31 cellular contexts compared by ENCODE assay signal in the genomic region with DNA sequence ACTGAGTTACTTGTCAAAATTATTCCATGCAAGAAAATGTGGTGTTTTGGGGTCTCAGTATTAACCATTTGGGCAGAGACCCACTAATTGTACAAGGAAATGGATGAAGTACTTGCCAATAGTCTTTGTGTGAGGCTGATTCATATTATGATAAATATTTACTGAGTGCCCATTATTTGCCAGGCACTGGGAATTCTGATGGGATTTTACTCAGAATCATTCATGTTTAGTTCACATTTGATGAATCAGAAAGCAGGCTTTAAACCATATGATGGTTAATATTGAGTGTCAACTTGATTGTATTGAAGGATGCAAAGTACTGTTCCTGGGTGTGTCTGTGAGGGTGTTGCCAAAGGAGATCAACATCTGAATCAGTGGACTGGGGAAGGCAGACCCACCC.
DNase-seq lines count a peak whose midpoint lies in the region; ATAC-seq, FAIRE-seq and TF ChIP-seq lines count a peak whose summit lies in the region.
"Had no signal": no experiment of that assay in that cellular context is flagged by ENCODE, and none has a peak within 500 bp of the region (broad histone marks: within the 10 kb centered on the region; RNA-seq: fewer than 3 reads in every experiment).

No MANE protein-coding gene starts in this region.

- CTCF ChIA-PET in PC-3 (lab: Charles Lee), result no interaction called here
- CTCF ChIA-PET in H1 (lab: Charles Lee; ENCODE audit: partially characterized antibody), result no interaction called here

- H2BK12ac ChIP-seq in H1 (ENCODE audit: low read depth, low read length), result no peak overlapping the region

- no peak overlapping the region for H4K8ac ChIP-seq in H1 (ENCODE audit: extremely low read depth, insufficient read depth, low read length)

- no peaks in the 10 kb centered on the region for H3K79me1 ChIP-seq in H1 (ENCODE audit: low read depth, low read length)

- no peak overlapping the region for H3K9ac ChIP-seq in PC-3 (ENCODE audit: low read length)
- H3K9ac ChIP-seq in H1 (replicated peaks in 1 of 4; ENCODE audit: extremely low read depth in 1 of 4, low read depth in 3 of 4, low read length in 3 of 4), result no peak overlapping the region
- H3K9ac ChIP-seq: BLaER1; BLaER1 treated with 17β-estradiol and CSF1 and Interleukin-3, amounts not matched to agents 10 nM and 100 nM had no signal

- H3K56ac ChIP-seq in H1 (replicated peaks; ENCODE audit: insufficient read length, low read depth, low read length), result no peak overlapping the region

- no peaks in the 10 kb centered on the region for H3K9me2 ChIP-seq in PC-3 (replicated peaks; ENCODE audit: low read length)

- TF ChIP-seq CTCF in PC-3 (conservative IDR thresholded peaks at IDR 0.05; ENCODE audit: low read depth, low read length), result no peak
- no peak for TF ChIP-seq CTCF in H1 (IDR thresholded peaks at IDR 0.05; ENCODE audit: control extremely low read depth in 1 of 3, insufficient read depth in 1 of 3, low read depth in 1 of 3, low read length in 3 of 3)

- no peak overlapping the region for H2BK20ac ChIP-seq in H1 (ENCODE audit: low read length)

- no TSS peak for BruUV-seq in PC-3 (replicated peaks; lab: Mats Ljungman, UMichigan)

- H3K36me3 ChIP-seq in PC-3 (ENCODE audit: low read depth, low read length) (no peaks in the 10 kb centered on the region), H1 (ENCODE audit: control insufficient read depth in 2 of 4, insufficient read depth in 4 of 4, low read length in 3 of 4) (no peaks in the 10 kb centered on the region)
- H3K36me3 ChIP-seq: BE2C; BLaER1; BLaER1 treated with 17β-estradiol and CSF1 and Interleukin-3, amounts not matched to agents 10 nM and 100 nM had no signal

- no peak overlapping the region for H2AFZ ChIP-seq in PC-3 (ENCODE audit: low read length)
- H2AFZ ChIP-seq in H1 (ENCODE audit: low read length), result peak overlapping the region; percentile 72

- H3K4me1 ChIP-seq in PC-3 (ENCODE audit: insufficient read depth, low read length), result peaks cover 25% of the 10 kb centered on the region
- no peaks in the 10 kb centered on the region for H3K4me1 ChIP-seq in H1 (replicated peaks in 1 of 4; ENCODE audit: control insufficient read depth in 3 of 4, insufficient read depth in 4 of 4, low read length in 3 of 4)
- H3K4me1 ChIP-seq: BE2C; BLaER1; BLaER1 treated with 17β-estradiol and CSF1 and Interleukin-3, amounts not matched to agents 10 nM and 100 nM; Caco-2 had no signal

- H3K4me2 ChIP-seq in PC-3 (ENCODE audit: low read length) (no peak overlapping the region), H1 (ENCODE audit: insufficient read depth in 1 of 2, low read depth in 2 of 2, low read length in 2 of 2) (no peak overlapping the region)
- H3K4me2 ChIP-seq: A549; BLaER1; BLaER1 treated with 17β-estradiol and CSF1 and Interleukin-3, amounts not matched to agents 10 nM and 100 nM had no signal

- H3K23me2 ChIP-seq in H1 (ENCODE audit: low read depth, low read length), result no peaks in the 10 kb centered on the region

- no peak for TF ChIP-seq EP300 in H1 (IDR thresholded peaks at IDR 0.05; ENCODE audit: borderline replicate concordance in 1 of 2, low read depth in 2 of 2, low read length in 2 of 2)

- H4K5ac ChIP-seq in H1 (ENCODE audit: insufficient read length, low read depth, low read length), result no peak overlapping the region

- H3K27ac ChIP-seq in PC-3 (ENCODE audit: low read length) (peak overlapping the region; percentile 66), H1 (ENCODE audit: low read depth, low read length) (no peak overlapping the region)
- H3K27ac ChIP-seq: 22Rv1; A549; BLaER1; BLaER1 treated with 17β-estradiol and CSF1 and Interleukin-3, amounts not matched to agents 10 nM and 100 nM; C4-2B had no signal

- no peak overlapping the region for H4K91ac ChIP-seq in H1 (replicated peaks; ENCODE audit: insufficient read length, low read length)

- H3K9me3 ChIP-seq in PC-3 (ENCODE audit: low read length) (no peaks in the 10 kb centered on the region), H1 (ENCODE audit: insufficient read depth in 2 of 2, low read depth in 1 of 2, low read length in 1 of 2) (0 out of 4 replicates have a peak, but pooled peaks cover 0 to 2% of the 10 kb centered on the region in 2 experiments)
- H3K9me3 ChIP-seq: A549, BE2C, Caco-2 had no signal

- H3K79me2 ChIP-seq in PC-3 (ENCODE audit: low read length) (no peaks in the 10 kb centered on the region), H1 (ENCODE audit: control insufficient read depth in 1 of 2, insufficient read depth in 2 of 2, low read length in 2 of 2) (no peaks in the 10 kb centered on the region)

- no peak overlapping the region for H3K23ac ChIP-seq in H1 (ENCODE audit: insufficient read length)

- no peak overlapping the region for H2BK5ac ChIP-seq in H1 (ENCODE audit: low read depth, low read length)

- intact Hi-C loops in PC-3 (cut with micrococcal nuclease), result loop anchor here (5.0 kb wide), 1 partner anchor 61 kb away; no protein-coding TSS in a partner anchor

- no peak overlapping the region for H3K4ac ChIP-seq in H1 (replicated peaks; ENCODE audit: insufficient read length, low read depth, low read length)

- no peaks in the 10 kb centered on the region for H3F3A ChIP-seq in PC-3 (ENCODE audit: low read length, unreplicated experiment)

- no peak for TF ChIP-seq RAD21 in H1 (IDR thresholded peaks at IDR 0.05 in 1 of 2, conservative IDR thresholded peaks at IDR 0.05 in 1 of 2; ENCODE audit: low read depth in 2 of 2, low read length in 2 of 2)

- H2BK120ac ChIP-seq in H1 (replicated peaks; ENCODE audit: low read depth, low read length), result no peak overlapping the region

- POLR2A ChIA-PET in PC-3 (lab: Charles Lee; ENCODE audit: unreplicated experiment) (no interaction called here), H1 (lab: Charles Lee; ENCODE audit: partially characterized antibody) (no interaction called here)

- H3K14ac ChIP-seq in H1 (ENCODE audit: insufficient read length), result no peak overlapping the region

- H2BK15ac ChIP-seq in H1 (ENCODE audit: low read length), result no peak overlapping the region

- peak; percentile 65 for ATAC-seq in PC-3
- ATAC-seq in GM18868 (IDR thresholded peaks at IDR 0.05; ENCODE audit: unreplicated experiment), result no peak
- ATAC-seq: A549; CD8-positive, alpha-beta T cell had no signal

- H3K18ac ChIP-seq in H1 (ENCODE audit: extremely low read depth, low read length), result no peak overlapping the region

- no peak for FAIRE-seq in H1 (lab: Jason Lieb, UNC)
- FAIRE-seq: A204.1, A549, D721Med had no signal

- no peak overlapping the region for H2AK5ac ChIP-seq in H1 (ENCODE audit: low read depth, low read length)

- peak; percentile 52 for DNase-seq in PC-3
- DNase-seq in H1 (ENCODE audit: low read depth in 1 of 2, low spot score in 2 of 2), result no peak
- DNase-seq in NCI-H748 treated with DMSO at 0.1 percent for 48 hours (lab: John Stamatoyannopoulos, UW), result no peak
- DNase-seq: 8988T; ACHN; AML-193; BE2C; C1 segment of cervical spinal cord; Caco-2; Calu3; CD4-positive, alpha-beta memory T cell; CD4-positive, alpha-beta T cell; CD4-positive, CD25-positive, alpha-beta regulatory T cell; CD8-positive, alpha-beta memory T cell; CD8-positive, alpha-beta T cell; COR-L47; DMS 273 treated with DMSO at 0.1 percent for 48 hours; DMS153; DMS53; DMS79; DMS79 treated with DMSO at 0.1 percent for 48 hours; DND-41; EL had no signal

- no peak for TF ChIP-seq POLR2A in H1 (IDR thresholded peaks at IDR 0.05; ENCODE audit: control extremely low read depth in 1 of 2, low read depth in 2 of 2, low read length in 2 of 2)

- no peaks in the 10 kb centered on the region for H4K20me1 ChIP-seq in PC-3 (ENCODE audit: low read length)
- no peaks in the 10 kb centered on the region for H4K20me1 ChIP-seq in H1 (replicated peaks in 1 of 2; ENCODE audit: control insufficient read depth in 1 of 2, insufficient read depth in 2 of 2, low read length in 2 of 2)
- H4K20me1 ChIP-seq: BLaER1; BLaER1 treated with 17β-estradiol and CSF1 and Interleukin-3, amounts not matched to agents 10 nM and 100 nM had no signal

- H3K4me3 ChIP-seq in PC-3 (ENCODE audit: low read length) (no peak overlapping the region), H1 (ENCODE audit: extremely low read depth in 1 of 4, insufficient read depth in 2 of 4, low read depth in 3 of 4, low read length in 4 of 4) (no peak overlapping the region)
- H3K4me3 ChIP-seq: A549; BLaER1; BLaER1 treated with 17β-estradiol and CSF1 and Interleukin-3, amounts not matched to agents 10 nM and 100 nM had no signal

- H3K27me3 ChIP-seq in PC-3 (ENCODE audit: low read length) (no peaks in the 10 kb centered on the region), H1 (replicated peaks in 1 of 4; ENCODE audit: control insufficient read depth in 3 of 4, extremely low read depth in 1 of 4, insufficient read depth in 3 of 4, low read length in 3 of 4) (no peaks in the 10 kb centered on the region; a peak in 1 of 7 replicates)
- H3K27me3 ChIP-seq: BLaER1; BLaER1 treated with 17β-estradiol and CSF1 and Interleukin-3, amounts not matched to agents 10 nM and 100 nM had no signal

TF ChIP-seq in H1, 55 proteins besides CTCF, POLR2A, EP300 and RAD21:
- no peak for TF ChIP-seq EGR1 (IDR thresholded peaks at IDR 0.05; ENCODE audit: borderline replicate concordance, low read depth, low read length)
- TF ChIP-seq, protein P1, sequence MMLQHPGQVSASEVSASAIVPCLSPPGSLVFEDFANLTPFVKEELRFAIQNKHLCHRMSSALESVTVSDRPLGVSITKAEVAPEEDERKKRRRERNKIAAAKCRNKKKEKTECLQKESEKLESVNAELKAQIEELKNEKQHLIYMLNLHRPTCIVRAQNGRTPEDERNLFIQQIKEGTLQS (IDR thresholded peaks at IDR 0.05; ENCODE audit: insufficient read depth, low read depth, low read length), result no peak
